ENCODE assay signal across 29 cellular contexts in the genomic region with DNA sequence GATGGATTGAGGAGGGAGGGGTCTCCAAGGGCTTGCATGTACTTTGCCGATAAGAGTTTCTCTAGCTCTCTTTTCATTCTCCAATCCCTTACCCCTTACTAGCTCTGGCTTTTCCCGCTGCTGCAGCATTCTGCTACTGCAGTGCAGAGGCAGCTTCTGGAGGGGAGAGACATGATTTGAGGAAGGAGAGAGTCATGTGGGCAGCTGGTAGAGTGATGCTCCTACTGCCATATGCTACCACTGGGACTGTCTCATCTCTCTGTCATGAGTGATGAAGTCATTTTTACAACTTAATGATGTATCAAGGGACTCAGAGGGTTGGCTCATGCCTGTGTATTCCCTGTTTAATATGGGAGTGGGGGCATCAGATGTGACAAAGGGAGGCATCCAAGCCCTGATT. TPM values are rescaled to one million over a fixed set of nuclear protein-coding genes. Genes with fewer than 3 reads are reported as not detected.
"Had no signal": no experiment of that assay in that cellular context is flagged by ENCODE, and none has a peak within 500 bp of the region (broad histone marks: within the 10 kb centered on the region; RNA-seq: fewer than 3 reads in every experiment).

No MANE protein-coding gene starts in this region.

- H3K36me3 Mint-ChIP-seq: activated CD4-positive, alpha-beta memory T cell treated with anti-CD3 and anti-CD28 coated beads for 36 hours; activated naive CD4-positive, alpha-beta T cell treated with anti-CD3 and anti-CD28 coated beads, Interleukin-2, amount 10 ng/mL, durations not matched to agents 7 days and 5 days; activated naive CD8-positive, alpha-beta T cell treated with anti-CD3 and anti-CD28 coated beads, Interleukin-2, amount 10 ng/mL, durations not matched to agents 7 days and 5 days; mesothelial cell of epicardium; naive B cell; stimulated activated memory B cell treated with anti-CD40 and anti-IgM and Interleukin-4, amounts not matched to agents 10 μg/mL and 1 μg/mL and 100 μg/mL, for 72 hours; type B pancreatic cell had no signal

- DNase-seq: activated CD4-positive, alpha-beta memory T cell treated with anti-CD3 and anti-CD28 coated beads for 36 hours; activated CD4-positive, alpha-beta T cell treated with anti-CD3 and anti-CD28 coated beads, Interleukin-2, amount 10 ng/mL, durations not matched to agents 24 days and 14 days; activated CD8-positive, alpha-beta memory T cell treated with anti-CD3 and anti-CD28 coated beads, Interleukin-2, amount 50 U/mL, for 48 hours; activated gamma-delta T cell; activated naive CD4-positive, alpha-beta T cell treated with anti-CD3 and anti-CD28 coated beads, Interleukin-2, amount 10 ng/mL, durations not matched to agents 7 days and 5 days; activated naive CD8-positive, alpha-beta T cell treated with anti-CD3 and anti-CD28 coated beads, Interleukin-2, amount 10 ng/mL, durations not matched to agents 7 days and 5 days; activated T-cell treated with anti-CD3 and anti-CD28 coated beads, Interleukin-2, amount 50 U/mL, for 24 hours; caudate nucleus; cortex of kidney; effector memory CD8-positive, alpha-beta T cell; heart right ventricle; naive B cell; ovary; sigmoid colon; small intestine; stimulated activated CD4-positive, alpha-beta T cell treated with anti-CD3 and anti-CD28 coated beads, Interleukin-4, amount 100 ng/mL, for 24 hours; stimulated activated naive CD8-positive, alpha-beta T cell treated with anti-CD3 and anti-CD28 coated beads, Interleukin-15, amount 100 ng/mL, for 72 hours; substantia nigra had no signal

- H3K36me3 ChIP-seq: ascending aorta, heart right ventricle, ovary, prostate gland, sigmoid colon, vagina had no signal

- H3K4me3 Mint-ChIP-seq: activated CD4-positive, alpha-beta memory T cell treated with anti-CD3 and anti-CD28 coated beads for 36 hours; activated CD4-positive, alpha-beta T cell treated with anti-CD3 and anti-CD28 coated beads, Interleukin-2, amount 10 ng/mL, durations not matched to agents 24 days and 14 days; activated naive CD4-positive, alpha-beta T cell treated with anti-CD3 and anti-CD28 coated beads, Interleukin-2, amount 10 ng/mL, durations not matched to agents 7 days and 5 days; activated naive CD8-positive, alpha-beta T cell treated with anti-CD3 and anti-CD28 coated beads, Interleukin-2, amount 10 ng/mL, durations not matched to agents 7 days and 5 days; activated T-cell treated with anti-CD3 and anti-CD28 coated beads, Interleukin-2, amount 50 U/mL, for 24 hours; effector memory CD8-positive, alpha-beta T cell; mesothelial cell of epicardium; naive B cell; stimulated activated memory B cell treated with anti-CD40 and anti-IgM and Interleukin-4, amounts not matched to agents 10 μg/mL and 1 μg/mL and 100 μg/mL, for 72 hours; stimulated activated naive CD8-positive, alpha-beta T cell treated with anti-CD3 and anti-CD28 coated beads, Interleukin-15, amount 100 ng/mL, for 72 hours; type B pancreatic cell had no signal

- H3K4me3 ChIP-seq: ascending aorta, heart right ventricle, ovary, prostate gland, sigmoid colon, vagina had no signal

- H3K27me3 ChIP-seq: ascending aorta, vagina had no signal

- ATAC-seq: activated CD4-positive, CD25-positive, alpha-beta regulatory T cell treated with anti-CD3 and anti-CD28 coated beads, Interleukin-2, amount 50 U/mL, for 24 hours; effector memory CD8-positive, alpha-beta T cell; heart right ventricle; stimulated activated memory B cell treated with anti-CD40 and anti-IgM and Interleukin-4, amounts not matched to agents 10 μg/mL and 1 μg/mL and 100 μg/mL, for 72 hours; stimulated activated naive CD8-positive, alpha-beta T cell treated with anti-CD3 and anti-CD28 coated beads, Interleukin-15, amount 100 ng/mL, for 72 hours had no signal

- H3K27ac ChIP-seq: ascending aorta, heart right ventricle, ovary, prostate gland, sigmoid colon, vagina, VCaP had no signal

- H3K9me3 ChIP-seq: ascending aorta, heart right ventricle, ovary, prostate gland, sigmoid colon, vagina had no signal

- H3K4me1 ChIP-seq: ascending aorta, heart right ventricle, prostate gland, sigmoid colon, vagina had no signal

- H3K27ac Mint-ChIP-seq: activated CD4-positive, alpha-beta memory T cell treated with anti-CD3 and anti-CD28 coated beads for 36 hours; activated CD4-positive, alpha-beta T cell treated with anti-CD3 and anti-CD28 coated beads, Interleukin-2, amount 10 ng/mL, durations not matched to agents 24 days and 14 days; activated naive CD4-positive, alpha-beta T cell treated with anti-CD3 and anti-CD28 coated beads, Interleukin-2, amount 10 ng/mL, durations not matched to agents 7 days and 5 days; activated naive CD8-positive, alpha-beta T cell treated with anti-CD3 and anti-CD28 coated beads, Interleukin-2, amount 10 ng/mL, durations not matched to agents 7 days and 5 days; activated T-cell treated with anti-CD3 and anti-CD28 coated beads, Interleukin-2, amount 50 U/mL, for 24 hours; effector memory CD8-positive, alpha-beta T cell; mesothelial cell of epicardium; stimulated activated memory B cell treated with anti-CD40 and anti-IgM and Interleukin-4, amounts not matched to agents 10 μg/mL and 1 μg/mL and 100 μg/mL, for 72 hours; stimulated activated naive CD8-positive, alpha-beta T cell treated with anti-CD3 and anti-CD28 coated beads, Interleukin-15, amount 100 ng/mL, for 72 hours; type B pancreatic cell had no signal

- H3K4me1 Mint-ChIP-seq: activated CD4-positive, alpha-beta T cell treated with anti-CD3 and anti-CD28 coated beads, Interleukin-2, amount 10 ng/mL, durations not matched to agents 24 days and 14 days; activated naive CD4-positive, alpha-beta T cell treated with anti-CD3 and anti-CD28 coated beads, Interleukin-2, amount 10 ng/mL, durations not matched to agents 7 days and 5 days; activated naive CD8-positive, alpha-beta T cell treated with anti-CD3 and anti-CD28 coated beads, Interleukin-2, amount 10 ng/mL, durations not matched to agents 7 days and 5 days; mesothelial cell of epicardium; naive B cell; stimulated activated memory B cell treated with anti-CD40 and anti-IgM and Interleukin-4, amounts not matched to agents 10 μg/mL and 1 μg/mL and 100 μg/mL, for 72 hours; stimulated activated naive CD8-positive, alpha-beta T cell treated with anti-CD3 and anti-CD28 coated beads, Interleukin-15, amount 100 ng/mL, for 72 hours had no signal

- H3K9me3 Mint-ChIP-seq: activated CD4-positive, alpha-beta memory T cell treated with anti-CD3 and anti-CD28 coated beads for 36 hours; activated CD4-positive, alpha-beta T cell treated with anti-CD3 and anti-CD28 coated beads, Interleukin-2, amount 10 ng/mL, durations not matched to agents 24 days and 14 days; activated naive CD4-positive, alpha-beta T cell treated with anti-CD3 and anti-CD28 coated beads, Interleukin-2, amount 10 ng/mL, durations not matched to agents 7 days and 5 days; activated naive CD8-positive, alpha-beta T cell treated with anti-CD3 and anti-CD28 coated beads, Interleukin-2, amount 10 ng/mL, durations not matched to agents 7 days and 5 days; activated T-cell treated with anti-CD3 and anti-CD28 coated beads, Interleukin-2, amount 50 U/mL, for 24 hours; effector memory CD8-positive, alpha-beta T cell; mesothelial cell of epicardium; naive B cell; stimulated activated memory B cell treated with anti-CD40 and anti-IgM and Interleukin-4, amounts not matched to agents 10 μg/mL and 1 μg/mL and 100 μg/mL, for 72 hours; stimulated activated naive CD8-positive, alpha-beta T cell treated with anti-CD3 and anti-CD28 coated beads, Interleukin-15, amount 100 ng/mL, for 72 hours; type B pancreatic cell had no signal

RNA-seq across cellular contexts. Expression of a gene that starts 11.3 kb away (rescaled TPM):
- polyA plus RNA-seq: endothelial cell of umbilical vein, esophagus, fibroblast of lung, heart right ventricle, ovary, sigmoid colon, small intestine had no signal
